Comparison of ENCODE assay signal across 8 cellular contexts in genomic region chr1:2230781-2231666, GRCh38. TPM values are rescaled to one million over a fixed set of nuclear protein-coding genes. Genes with fewer than 3 reads are reported as not detected.
DNase-seq lines count a peak whose midpoint lies in the region; ATAC-seq, FAIRE-seq and TF ChIP-seq lines count a peak whose summit lies in the region.

No MANE protein-coding gene starts in this region.

- no peaks in the 10 kb centered on the region for H3K9me3 Mint-ChIP-seq in Calu3 (ENCODE audit: low read depth, unreplicated experiment)
- no peaks in the 10 kb centered on the region for H3K9me3 Mint-ChIP-seq in stimulated activated naive B cell treated with anti-CD40 and anti-IgM and Interleukin-4, amounts not matched to agents 10 μg/mL and 1 μg/mL and 100 μg/mL, for 72 hours

- peak; percentile 1 for ATAC-seq in HepG2
- no peak for ATAC-seq in stimulated activated naive B cell treated with anti-CD40 and anti-IgM and Interleukin-4, amounts not matched to agents 10 μg/mL and 1 μg/mL and 100 μg/mL, for 72 hours (replicated peaks)
- no peak for ATAC-seq in HG02642 (IDR thresholded peaks at IDR 0.05; ENCODE audit: poor library complexity, unreplicated experiment)
- ATAC-seq in GM21576 (IDR thresholded peaks at IDR 0.05; ENCODE audit: unreplicated experiment): no peak

- no peak for TF ChIP-seq RAD21 in HepG2 (CRISPR knock-in tag; IDR thresholded peaks at IDR 0.05)

- peak overlapping the region; percentile 40 for H3K27ac Mint-ChIP-seq in Calu3 (ENCODE audit: unreplicated experiment)
- peak overlapping the region; percentile 32 for H3K27ac Mint-ChIP-seq in stimulated activated naive B cell treated with anti-CD40 and anti-IgM and Interleukin-4, amounts not matched to agents 10 μg/mL and 1 μg/mL and 100 μg/mL, for 72 hours

- TF ChIP-seq EP300 in HepG2 (IDR thresholded peaks at IDR 0.05; ENCODE audit: low read depth in 2 of 2, low read length in 2 of 2) (no peak), HepG2 (CRISPR knock-in tag; IDR thresholded peaks at IDR 0.05; ENCODE audit: borderline replicate concordance) (no peak)

- intact Hi-C loops in Calu3 (cut with micrococcal nuclease; ENCODE audit: unreplicated experiment): no loop called here
- intact Hi-C loops in breast epithelium (cut with DNase I; ENCODE audit: low total_unique reads): no loop called here
- intact Hi-C loops in HepG2 (cut with micrococcal nuclease; ENCODE audit: unreplicated experiment): loop anchor here (5.0 kb wide), 1 partner anchor 34 kb away; no protein-coding TSS in a partner anchor

- no peak for FAIRE-seq in HepG2 (lab: Jason Lieb, UNC)

- H3K9me3 ChIP-seq in breast epithelium: no peaks in the 10 kb centered on the region
- H3K9me3 ChIP-seq in HepG2 (ENCODE audit: low read length): no peaks in the 10 kb centered on the region

- peaks cover 20% of the 10 kb centered on the region for H3K4me1 Mint-ChIP-seq in Calu3 (ENCODE audit: low read depth, unreplicated experiment)
- H3K4me1 Mint-ChIP-seq in stimulated activated naive B cell treated with anti-CD40 and anti-IgM and Interleukin-4, amounts not matched to agents 10 μg/mL and 1 μg/mL and 100 μg/mL, for 72 hours: peaks cover 53 to 75% of the 10 kb centered on the region in 2 donors

- H2AFZ ChIP-seq in HepG2 (ENCODE audit: low read length): no peak overlapping the region

- no peaks in the 10 kb centered on the region for H3K36me3 ChIP-seq in breast epithelium
- 0 out of 5 replicates have a peak, but pooled peaks cover 0 to 5% of the 10 kb centered on the region in 2 experiments for H3K36me3 ChIP-seq in HepG2 (replicated peaks in 1 of 2; ENCODE audit: control insufficient read depth in 1 of 2, insufficient read depth in 2 of 2, low read length in 2 of 2)

- BruUV-seq in Calu3 (replicated peaks; lab: Mats Ljungman, UMichigan) (no TSS peak), HepG2 (replicated peaks; lab: Mats Ljungman, UMichigan) (no TSS peak)

- DNase-seq in Calu3: no peak
- DNase-seq in SW480 (ENCODE audit: low spot score): peak; percentile 36
- no peak for DNase-seq in breast epithelium (ENCODE audit: low spot score in 2 of 2)
- DNase-seq in HepG2 (ENCODE audit: low spot score): no peak
- no peak for DNase-seq in stimulated activated naive B cell treated with anti-CD40 and anti-IgM and Interleukin-4, amounts not matched to agents 10 μg/mL and 1 μg/mL and 100 μg/mL, for 72 hours
- no peak for DNase-seq in NCI-H1048 (lab: John Stamatoyannopoulos, UW)

- TF ChIP-seq CTCF in Calu3 (IDR thresholded peaks at IDR 0.05; ENCODE audit: unreplicated experiment) (no peak), breast epithelium (IDR thresholded peaks at IDR 0.05) (no peak), HepG2 (CRISPR knock-in tag; IDR thresholded peaks at IDR 0.05) (peak; percentile 27)

- no peaks in the 10 kb centered on the region for H3K27me3 Mint-ChIP-seq in Calu3 (ENCODE audit: unreplicated experiment)
- H3K27me3 Mint-ChIP-seq in stimulated activated naive B cell treated with anti-CD40 and anti-IgM and Interleukin-4, amounts not matched to agents 10 μg/mL and 1 μg/mL and 100 μg/mL, for 72 hours: no peaks in the 10 kb centered on the region

- 1% methylated on average over 14 of the region's 35 CpGs for WGBS in HepG2 (ENCODE audit: low lambda C conversion rate)

- H3K27me3 ChIP-seq in breast epithelium (no peaks in the 10 kb centered on the region), HepG2 (ENCODE audit: control insufficient read depth in 1 of 2, insufficient read depth in 2 of 2, low read length in 2 of 2) (no peaks in the 10 kb centered on the region; a peak in 1 of 5 replicates)

- peak overlapping the region; percentile 87 for H3K4me3 Mint-ChIP-seq in Calu3 (ENCODE audit: low read depth, unreplicated experiment)
- H3K4me3 Mint-ChIP-seq in stimulated activated naive B cell treated with anti-CD40 and anti-IgM and Interleukin-4, amounts not matched to agents 10 μg/mL and 1 μg/mL and 100 μg/mL, for 72 hours: peak overlapping the region; percentile 92 to 94

- no peak for TF ChIP-seq POLR2A in breast epithelium (IDR thresholded peaks at IDR 0.05)
- no peak for TF ChIP-seq POLR2A in HepG2 (IDR thresholded peaks at IDR 0.05; ENCODE audit: insufficient read depth in 1 of 2, low read depth in 2 of 2, low read length in 2 of 2)

- POLR2A ChIA-PET in HepG2 (lab: Yijun Ruan, JAX): interaction anchor here (0.6 to 9.9 kb wide), 14 partner anchors 11 to 1226 kb away, joined by 3 to 178 read pairs (median 6); partner anchors contain the start of gene FAAP20

- H3K4me2 ChIP-seq in HepG2 (ENCODE audit: low read depth, low read length): peak overlapping the region; percentile 95

- H3K4me1 ChIP-seq in breast epithelium: peaks cover 24 to 45% of the 10 kb centered on the region in 2 donors
- peaks cover 44% of the 10 kb centered on the region for H3K4me1 ChIP-seq in HepG2 (ENCODE audit: insufficient read depth, low read length)

- H3K4me3 ChIP-seq in breast epithelium (peak overlapping the region; percentile 66 to 80 (median 72)), HepG2 (replicated peaks in 1 of 3; ENCODE audit: insufficient read depth in 1 of 3, low read depth in 2 of 3, low read length in 3 of 3) (peak overlapping the region; percentile 74 to 96 (median 95))

- H3K36me3 Mint-ChIP-seq in Calu3 (ENCODE audit: insufficient read depth, unreplicated experiment): peaks cover 63% of the 10 kb centered on the region
- peaks cover 4 to 25% of the 10 kb centered on the region in 2 donors for H3K36me3 Mint-ChIP-seq in stimulated activated naive B cell treated with anti-CD40 and anti-IgM and Interleukin-4, amounts not matched to agents 10 μg/mL and 1 μg/mL and 100 μg/mL, for 72 hours

- CTCF ChIA-PET in Calu3 (lab: Charles Lee) (no interaction called here), HepG2 (lab: Yijun Ruan, JAX; ENCODE audit: low intra/inter-chr PET ratio, low total read pairs) (no interaction called here)

- H3K79me2 ChIP-seq in HepG2 (ENCODE audit: insufficient read depth, low read length): peaks cover 68% of the 10 kb centered on the region

- peak overlapping the region; percentile 85 for H3K9ac ChIP-seq in HepG2 (ENCODE audit: insufficient read depth, low read depth, low read length)

- H4K20me1 ChIP-seq in HepG2 (ENCODE audit: insufficient read depth, low read length): peaks cover 68% of the 10 kb centered on the region

- in situ Hi-C loops in HepG2 (cut with HindIII; ENCODE audit: extremely low pct_ligation_motif_present, low pct_unique_long_range_greater_than_20kb): loop anchor here (5.0 kb wide), 1 partner anchor 34 kb away; no protein-coding TSS in a partner anchor

- H3K27ac ChIP-seq in breast epithelium (peak overlapping the region; percentile 88 to 96), HepG2 (ENCODE audit: extremely low read length, insufficient read depth, low read length) (peak overlapping the region; percentile 81)

RNA-seq across cellular contexts. Expression of gene SKI, which starts 2.9 kb away (rescaled TPM):
- total RNA-seq in Calu3 (2022) (32.8 and 33.8 TPM in 2 replicates), breast epithelium (10 to 100 TPM; 22.1 to 33.8 (median 26.7) TPM), HepG2 (2016; rRNA removed; fragmentation: Illumina TruSeq; extraction: Trizol) (6.9 and 9.6 TPM in 2 replicates)
- total RNA-seq in HepG2 (2016; cell fraction: cytosol; rRNA removed; fragmentation: Illumina TruSeq; extraction: Trizol; ENCODE audit: low read depth): 3.4 and 6.3 TPM in 2 replicates
- 7.7 and 7.9 TPM in 2 replicates for total RNA-seq in HepG2 (2016; cell fraction: insoluble cytoplasmic fraction; rRNA removed; fragmentation: Illumina TruSeq; extraction: Trizol)
- total RNA-seq in HepG2 (2016; cell fraction: membrane; rRNA removed; fragmentation: Illumina TruSeq; extraction: Trizol): 4.6 and 5.7 TPM in 2 replicates
- total RNA-seq in HepG2 (2016; cell fraction: nucleus; rRNA removed; fragmentation: Illumina TruSeq; extraction: Trizol): 10.6 and 12.2 TPM in 2 replicates
- polyA plus RNA-seq in HepG2 (2011; rRNA removed): 4.7 and 5.9 TPM in 2 replicates
- polyA plus RNA-seq in HepG2 (2011; cell fraction: cytosol; rRNA removed): 3.8 and 4.2 TPM in 2 replicates
- polyA plus RNA-seq in HepG2 (2011; cell fraction: nucleus; rRNA removed): 20.3 and 21.2 TPM in 2 replicates
- polyA plus RNA-seq in HepG2 (2012): 10.1 and 12.3 TPM in 2 replicates
- 0.60 and 0.83 TPM in 2 replicates for polyA plus RNA-seq in HepG2 (2016; cell fraction: cytosol; fragmentation: Illumina TruSeq; extraction: Trizol; ENCODE audit: low read depth)
- 16.7 and 23.3 TPM in 2 replicates for polyA plus RNA-seq in HepG2 (2016; cell fraction: insoluble cytoplasmic fraction; fragmentation: Illumina TruSeq; extraction: Trizol; ENCODE audit: low read depth)
- 3.7 and 4.4 TPM in 2 replicates for polyA plus RNA-seq in HepG2 (2016; cell fraction: membrane; fragmentation: Illumina TruSeq; extraction: Trizol; ENCODE audit: low read depth)
- 33.8 and 34.3 TPM in 2 replicates for polyA plus RNA-seq in HepG2 (2016; cell fraction: nucleus; fragmentation: Illumina TruSeq; extraction: Trizol; ENCODE audit: insufficient read depth, low read depth)
- 4.4 and 14.7 TPM in 2 replicates for polyA minus RNA-seq in HepG2 (2011; rRNA and poly(A)+ RNA removed; ENCODE audit: low replicate concordance)
- 16.7 and 22.2 TPM in 2 replicates for polyA minus RNA-seq in HepG2 (2011; cell fraction: cytosol; rRNA and poly(A)+ RNA removed)
- 10.9 and 12.1 TPM in 2 replicates for polyA minus RNA-seq in HepG2 (2011; cell fraction: nucleus; rRNA and poly(A)+ RNA removed)

RNA-seq across cellular contexts. Expression of gene FAAP20, which starts 36.5 kb away (rescaled TPM):
- 36.3 and 42.9 TPM in 2 replicates for total RNA-seq in Calu3 (2022)
- total RNA-seq in breast epithelium: 10 to 100 TPM; 28.6 to 33.1 (median 29.9) TPM
- 10.4 and 10.8 TPM in 2 replicates for total RNA-seq in HepG2 (2016; rRNA removed; fragmentation: Illumina TruSeq; extraction: Trizol)
- total RNA-seq in HepG2 (2016; cell fraction: cytosol; rRNA removed; fragmentation: Illumina TruSeq; extraction: Trizol; ENCODE audit: low read depth): 25.8 and 31.3 TPM in 2 replicates
- 9.1 and 10.5 TPM in 2 replicates for total RNA-seq in HepG2 (2016; cell fraction: insoluble cytoplasmic fraction; rRNA removed; fragmentation: Illumina TruSeq; extraction: Trizol)
- total RNA-seq in HepG2 (2016; cell fraction: membrane; rRNA removed; fragmentation: Illumina TruSeq; extraction: Trizol): 30.5 and 36.7 TPM in 2 replicates
- total RNA-seq in HepG2 (2016; cell fraction: nucleus; rRNA removed; fragmentation: Illumina TruSeq; extraction: Trizol): 7.4 and 9.0 TPM in 2 replicates
- 9.6 and 14.4 TPM in 2 replicates for polyA plus RNA-seq in HepG2 (2011; rRNA removed)
- polyA plus RNA-seq in HepG2 (2011; cell fraction: cytosol; rRNA removed): 8.7 and 21.7 TPM in 2 replicates
- 37.4 and 44.6 TPM in 2 replicates for polyA plus RNA-seq in HepG2 (2011; cell fraction: nucleus; rRNA removed)
- 24.2 and 24.5 TPM in 2 replicates for polyA plus RNA-seq in HepG2 (2012)
- 237 and 239 TPM in 2 replicates for polyA plus RNA-seq in HepG2 (2016; cell fraction: cytosol; fragmentation: Illumina TruSeq; extraction: Trizol; ENCODE audit: low read depth)
- polyA plus RNA-seq in HepG2 (2016; cell fraction: insoluble cytoplasmic fraction; fragmentation: Illumina TruSeq; extraction: Trizol; ENCODE audit: low read depth): 38.7 and 46.2 TPM in 2 replicates
- polyA plus RNA-seq in HepG2 (2016; cell fraction: membrane; fragmentation: Illumina TruSeq; extraction: Trizol; ENCODE audit: low read depth): 156 and 163 TPM in 2 replicates
- 44.5 and 50.9 TPM in 2 replicates for polyA plus RNA-seq in HepG2 (2016; cell fraction: nucleus; fragmentation: Illumina TruSeq; extraction: Trizol; ENCODE audit: insufficient read depth, low read depth)
- polyA minus RNA-seq in HepG2 (2011; rRNA and poly(A)+ RNA removed; ENCODE audit: low replicate concordance): 3.5 and 6.2 TPM in 2 replicates
- polyA minus RNA-seq in HepG2 (2011; cell fraction: cytosol; rRNA and poly(A)+ RNA removed): 5.6 and 7.3 TPM in 2 replicates
- polyA minus RNA-seq in HepG2 (2011; cell fraction: nucleus; rRNA and poly(A)+ RNA removed): 6.3 and 6.6 TPM in 2 replicates
